ENCODE assay signal across 8 cellular contexts in genomic region chr22:40036591-40037225, GRCh38. TPM values are rescaled to one million over a fixed set of nuclear protein-coding genes. Genes with fewer than 3 reads are reported as not detected.
A peak's percentile ranks its signal among the peaks of the same experiment; 100 is the strongest.
DNase-seq lines count a peak whose midpoint lies in the region; ATAC-seq, FAIRE-seq and TF ChIP-seq lines count a peak whose summit lies in the region.

No MANE protein-coding gene starts in this region.

- peaks cover 24% of the 10 kb centered on the region for H3K27me3 ChIP-seq in KMS-11 (ENCODE audit: insufficient read depth, low read depth)
- no peaks in the 10 kb centered on the region for H3K27me3 ChIP-seq in pancreas

- FAIRE-seq in pancreas (lab: Jason Lieb, UNC): no peak

- H3K4me3 ChIP-seq in KMS-11 (IDR thresholded peaks at IDR 0.05; ENCODE audit: insufficient read depth, low read depth, low read length): no peak overlapping the region
- no peak overlapping the region for H3K4me3 ChIP-seq in pancreas

- 40 to 42% methylated on average over 13 of the region's 13 CpGs for WGBS in pancreas, 2 donors

- H3K36me3 ChIP-seq in KMS-11 (ENCODE audit: insufficient read depth) (no peaks in the 10 kb centered on the region), pancreas (no peaks in the 10 kb centered on the region)

- TF ChIP-seq POLR2A in GM18505 (IDR thresholded peaks at IDR 0.05; ENCODE audit: borderline replicate concordance, extremely low read depth, insufficient read depth, insufficient read length): no peak

- no peak overlapping the region for H3K9ac ChIP-seq in KMS-11

- H3K27ac ChIP-seq in KMS-11 (no peak overlapping the region), pancreas (no peak overlapping the region)

- H3K4me1 ChIP-seq in KMS-11 (ENCODE audit: low read depth, poor library complexity, severe bottlenecking): peaks cover 8% of the 10 kb centered on the region
- H3K4me1 ChIP-seq in pancreas: peaks cover 5 to 6% (median 5%) of the 10 kb centered on the region in 3 donors

- DNase-seq in DMS53 treated with DMSO at 0.1 percent for 48 hours (lab: John Stamatoyannopoulos, UW; ENCODE audit: unreplicated experiment): peak; percentile 24
- peak; percentile 84 for DNase-seq in RKO (ENCODE audit: low spot score)
- peak; percentile 49 for DNase-seq in activated naive CD4-positive, alpha-beta T cell treated with Interleukin-2 at 50 U/mL for 16 hours
- peak; percentile 37 for DNase-seq in globus pallidus (ENCODE audit: low spot score)
- peak in 4 of 6 donors; percentile 31 to 78 (median 57) for DNase-seq in pancreas
- no peak for DNase-seq in foreskin melanocyte

- H3K79me2 ChIP-seq in KMS-11 (ENCODE audit: insufficient read depth, low read depth): no peaks in the 10 kb centered on the region

- no peaks in the 10 kb centered on the region for H4K20me1 ChIP-seq in KMS-11 (ENCODE audit: insufficient read depth)

- intact Hi-C loops in pancreas (cut with DNase I): no loop called here

- H3K9me3 ChIP-seq in pancreas: no peaks in the 10 kb centered on the region

- peak; percentile 54 to 86 (median 80) for ATAC-seq in pancreas
- no peak for ATAC-seq in GM18505 (IDR thresholded peaks at IDR 0.05; ENCODE audit: unreplicated experiment)

- no peak overlapping the region; the same call in 1 of the 2 replicates for H2AFZ ChIP-seq in KMS-11 (ENCODE audit: low read depth)

- no peak overlapping the region for H3K4me2 ChIP-seq in KMS-11

- TF ChIP-seq CTCF in KMS-11 (conservative IDR thresholded peaks at IDR 0.05; ENCODE audit: low read depth, low read length): peak; percentile 89
- TF ChIP-seq CTCF in pancreas (IDR thresholded peaks at IDR 0.05): peak; percentile 7 to 45 (median 32)

RNA-seq across cellular contexts. Expression of gene FAM83F, which starts 42.0 kb away (rescaled TPM):
- total RNA-seq in pancreas: 10 to 100 TPM; 12.1 to 19.8 (median 16.8) TPM
- polyA plus RNA-seq in pancreas: 1 to 10 TPM; 4.9 to 5.1 TPM
